ENCODE assay signal across 12 cellular contexts in the genomic region with DNA sequence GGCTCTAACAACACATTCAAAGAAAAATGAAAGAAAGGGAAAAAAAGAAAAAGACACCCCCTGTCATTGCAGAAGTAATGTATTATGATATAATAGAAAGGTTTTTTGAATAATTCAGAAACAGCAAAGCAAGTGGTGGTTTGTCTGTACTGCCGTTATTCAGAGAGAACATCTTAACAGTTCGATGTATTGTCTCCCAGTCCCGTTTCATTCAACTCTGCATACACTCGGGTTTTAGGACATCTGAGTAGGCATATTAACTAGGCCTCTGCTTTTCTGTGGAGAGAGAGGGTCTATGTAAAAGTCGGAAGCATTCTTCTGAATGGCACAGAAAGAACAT.
DNase-seq lines count a peak whose midpoint lies in the region; ATAC-seq, FAIRE-seq and TF ChIP-seq lines count a peak whose summit lies in the region.
"Had no signal": no experiment of that assay in that cellular context is flagged by ENCODE, and none has a peak within 500 bp of the region (broad histone marks: within the 10 kb centered on the region; RNA-seq: fewer than 3 reads in every experiment).

No MANE protein-coding gene starts in this region.

- no peak overlapping the region for H3K18ac ChIP-seq in H1 (ENCODE audit: extremely low read depth, low read length)

- ATAC-seq in GM18867 (IDR thresholded peaks at IDR 0.05; ENCODE audit: unreplicated experiment) (no peak), HG03469 (IDR thresholded peaks at IDR 0.05; ENCODE audit: unreplicated experiment) (no peak), esophagus mucosa (no peak)

- H3K56ac ChIP-seq in H1 (replicated peaks; ENCODE audit: insufficient read length, low read depth, low read length), result no peak overlapping the region

- TF ChIP-seq POLR2A in H1 (IDR thresholded peaks at IDR 0.05; ENCODE audit: control extremely low read depth in 1 of 2, low read depth in 2 of 2, low read length in 2 of 2) (no peak), tibial nerve (IDR thresholded peaks at IDR 0.05) (no peak)

- H2BK120ac ChIP-seq in H1 (replicated peaks; ENCODE audit: low read depth, low read length), result no peak overlapping the region

- no peak overlapping the region for H3K4ac ChIP-seq in H1 (replicated peaks; ENCODE audit: insufficient read length, low read depth, low read length)

- H3K4me1 ChIP-seq in H1 (replicated peaks in 1 of 4; ENCODE audit: control insufficient read depth in 3 of 4, insufficient read depth in 4 of 4, low read length in 3 of 4) (peaks cover 14 to 29% (median 20%) of the 10 kb centered on the region in 4 experiments), tibial nerve (peaks cover 0 to 64% (median 42%) of the 10 kb centered on the region in 4 donors)

- no peak overlapping the region for H3K4me3 ChIP-seq in H1 (ENCODE audit: extremely low read depth in 1 of 4, insufficient read depth in 2 of 4, low read depth in 3 of 4, low read length in 4 of 4)
- H3K4me3 ChIP-seq in tibial nerve, result no peak overlapping the region
- H3K4me3 ChIP-seq: lung had no signal

- H4K20me1 ChIP-seq in H1 (replicated peaks in 1 of 2; ENCODE audit: control insufficient read depth in 1 of 2, insufficient read depth in 2 of 2, low read length in 2 of 2), result peaks cover 0 to 2% of the 10 kb centered on the region in 2 experiments

- H2BK15ac ChIP-seq in H1 (ENCODE audit: low read length), result no peak overlapping the region

- H2AFZ ChIP-seq in H1 (ENCODE audit: low read length), result no peak overlapping the region

- no peak overlapping the region for H3K14ac ChIP-seq in H1 (ENCODE audit: insufficient read length)

- DNase-seq in RWPE1 (ENCODE audit: low spot score), result no peak
- no peak for DNase-seq in H1 (ENCODE audit: low read depth in 1 of 2, low spot score in 2 of 2)
- no peak for DNase-seq in tibial nerve (ENCODE audit: low spot score in 2 of 2)
- DNase-seq: activated CD4-positive, alpha-beta T cell treated with anti-CD3 and anti-CD28 coated beads, Interleukin-2, amount 50 U/mL, for 48 hours; NCI-H187 treated with DMSO at 0.1 percent for 48 hours had no signal

- no peak overlapping the region for H4K8ac ChIP-seq in H1 (ENCODE audit: extremely low read depth, insufficient read depth, low read length)

- no peaks in the 10 kb centered on the region for H3K27me3 ChIP-seq in H1 (replicated peaks in 1 of 4; ENCODE audit: control insufficient read depth in 3 of 4, extremely low read depth in 1 of 4, insufficient read depth in 3 of 4, low read length in 3 of 4)
- no peaks in the 10 kb centered on the region for H3K27me3 ChIP-seq in tibial nerve

- H3K27me3 Mint-ChIP-seq in nephron (ENCODE audit: low read depth), result peaks cover 11% of the 10 kb centered on the region

- H3K27ac ChIP-seq in RWPE1 (peak overlapping the region; percentile 80), H1 (ENCODE audit: low read depth, low read length) (0 out of 2 replicates have a peak overlapping the region, but pooled peaks have one; percentile 25), tibial nerve (peak overlapping the region; percentile 29 to 84 (median 58))
- H3K27ac ChIP-seq: C4-2B had no signal

- no peak overlapping the region for H3K4me3 Mint-ChIP-seq in nephron

- H3K23me2 ChIP-seq in H1 (ENCODE audit: low read depth, low read length), result no peaks in the 10 kb centered on the region

- H4K91ac ChIP-seq in H1 (replicated peaks; ENCODE audit: insufficient read length, low read length), result no peak overlapping the region

- H3K79me1 ChIP-seq in H1 (ENCODE audit: low read depth, low read length), result no peaks in the 10 kb centered on the region; the same call in 1 of the 2 replicates

- no peak overlapping the region; the same call in 1 of the 2 replicates for H2BK5ac ChIP-seq in H1 (ENCODE audit: low read depth, low read length)

- H3K23ac ChIP-seq in H1 (ENCODE audit: insufficient read length), result no peak overlapping the region

- TF ChIP-seq CTCF in RWPE1 (conservative IDR thresholded peaks at IDR 0.05; ENCODE audit: low read depth) (no peak), H1 (IDR thresholded peaks at IDR 0.05; ENCODE audit: control extremely low read depth in 1 of 3, insufficient read depth in 1 of 3, low read depth in 1 of 3, low read length in 3 of 3) (no peak), nephron (IDR thresholded peaks at IDR 0.05; ENCODE audit: unreplicated experiment in 3 of 3) (no peak), tibial nerve (IDR thresholded peaks at IDR 0.05) (peak in 1 of 5 experiments; percentile 8)

- H3K27ac Mint-ChIP-seq in nephron, result peak overlapping the region; percentile 15 to 74 (median 55)

- H3K9me3 ChIP-seq in H1 (ENCODE audit: insufficient read depth in 2 of 2, low read depth in 1 of 2, low read length in 1 of 2), result peaks cover 0 to 5% of the 10 kb centered on the region in 2 experiments; a peak in 3 of 4 replicates
- H3K9me3 ChIP-seq in tibial nerve, result no peaks in the 10 kb centered on the region

- WGBS in H1 (ENCODE audit: extremely low coverage in 1 of 2, insufficient coverage in 1 of 2, insufficient read length in 1 of 2, insufficient replicate concordance in 2 of 2, low coverage in 1 of 2, low lambda C conversion rate in 2 of 2, missing lambda C conversion rate in 1 of 2), 2 experiments, result 60% methylated on average over 5 of the region's 5 CpGs; no CpG with 5 or more reads in 1 of the 2 experiments
- 22 to 27% methylated on average over 5 of the region's 5 CpGs for WGBS in tibial nerve, 2 donors

- peak overlapping the region; percentile 40 to 58; a peak in 2 of 4 replicates for H3K4me2 ChIP-seq in H1 (ENCODE audit: insufficient read depth in 1 of 2, low read depth in 2 of 2, low read length in 2 of 2)

- H4K5ac ChIP-seq in H1 (ENCODE audit: insufficient read length, low read depth, low read length), result no peak overlapping the region

- H3K4me1 Mint-ChIP-seq in nephron, result peaks cover 44% of the 10 kb centered on the region

- H3K9ac ChIP-seq in H1 (replicated peaks in 1 of 4; ENCODE audit: extremely low read depth in 1 of 4, low read depth in 3 of 4, low read length in 3 of 4), result no peak overlapping the region

- peaks cover 5% of the 10 kb centered on the region for H3K36me3 Mint-ChIP-seq in nephron (ENCODE audit: low read depth)

- no peaks in the 10 kb centered on the region for H3K79me2 ChIP-seq in H1 (ENCODE audit: control insufficient read depth in 1 of 2, insufficient read depth in 2 of 2, low read length in 2 of 2)

- H2BK20ac ChIP-seq in H1 (ENCODE audit: low read length), result no peak overlapping the region

- CTCF ChIA-PET in RWPE1 (lab: Yijun Ruan, JAX) (interaction anchor here (0.7 kb wide), 2 partner anchors 107 to 140 kb away, joined by 3 to 6 read pairs; no protein-coding TSS in a partner anchor), H1 (lab: Charles Lee; ENCODE audit: partially characterized antibody) (interaction anchor here (1.6 kb wide), 1 partner anchor 36 kb away, joined by 5 read pairs; no protein-coding TSS in a partner anchor)

- no peak for TF ChIP-seq RAD21 in H1 (IDR thresholded peaks at IDR 0.05 in 1 of 2, conservative IDR thresholded peaks at IDR 0.05 in 1 of 2; ENCODE audit: low read depth in 2 of 2, low read length in 2 of 2)

- no peak for FAIRE-seq in H1 (lab: Jason Lieb, UNC)
- FAIRE-seq: bronchial epithelial cell had no signal

- TF ChIP-seq EP300 in H1 (IDR thresholded peaks at IDR 0.05; ENCODE audit: borderline replicate concordance in 1 of 2, low read depth in 2 of 2, low read length in 2 of 2) (no peak), tibial nerve (IDR thresholded peaks at IDR 0.05) (no peak)

- H2AK5ac ChIP-seq in H1 (ENCODE audit: low read depth, low read length), result peak overlapping the region; percentile 41; the same call in 1 of the 2 replicates

- H3K9me3 Mint-ChIP-seq in nephron, result no peaks in the 10 kb centered on the region

- H3K36me3 ChIP-seq in H1 (ENCODE audit: control insufficient read depth in 2 of 4, insufficient read depth in 4 of 4, low read length in 3 of 4) (no peaks in the 10 kb centered on the region), tibial nerve (no peaks in the 10 kb centered on the region)

- POLR2A ChIA-PET in RWPE1 (lab: Yijun Ruan, JAX; ENCODE audit: low non-redundant PET) (no interaction called here), H1 (lab: Charles Lee; ENCODE audit: partially characterized antibody) (interaction anchor here (0.6 to 1.4 kb wide), 3 partner anchors 10 to 107 kb away, joined by 3 to 4 read pairs (median 4); no protein-coding TSS in a partner anchor)

- H2BK12ac ChIP-seq in H1 (ENCODE audit: low read depth, low read length), result peak overlapping the region; percentile 18; the same call in 1 of the 2 replicates

TF ChIP-seq in H1, 55 proteins besides CTCF, POLR2A, EP300 and RAD21:
- no peak for TF ChIP-seq BACH1 (IDR thresholded peaks at IDR 0.05; ENCODE audit: low read length)
- no peak for TF ChIP-seq CREB1 (IDR thresholded peaks at IDR 0.05)
- TF ChIP-seq KDM4A (IDR thresholded peaks at IDR 0.05; ENCODE audit: low read depth, low read length, severe bottlenecking), result no peak
- TF ChIP-seq ASH2L (IDR thresholded peaks at IDR 0.05; ENCODE audit: low read length), result no peak
- TF ChIP-seq GABPA (IDR thresholded peaks at IDR 0.05; ENCODE audit: borderline replicate concordance, insufficient read depth, low read length), result no peak
- no peak for TF ChIP-seq CHD1 (IDR thresholded peaks at IDR 0.05; ENCODE audit: low read depth, low read length)
- no peak for TF ChIP-seq SAP30 (IDR thresholded peaks at IDR 0.05; ENCODE audit: insufficient read depth, insufficient replicate concordance, low read length)
- no peak for TF ChIP-seq MAFK (IDR thresholded peaks at IDR 0.05; ENCODE audit: low read depth, low read length)
- TF ChIP-seq CBX8 (IDR thresholded peaks at IDR 0.05; ENCODE audit: borderline replicate concordance, low read depth, low read length), result no peak
- no peak for TF ChIP-seq SUZ12 (IDR thresholded peaks at IDR 0.05; ENCODE audit: low read length)
- no peak for TF ChIP-seq KDM5A (IDR thresholded peaks at IDR 0.05; ENCODE audit: low read length)
- no peak for TF ChIP-seq TAF1 (IDR thresholded peaks at IDR 0.05; ENCODE audit: low read depth, low read length)
- no peak for TF ChIP-seq BRCA1 (IDR thresholded peaks at IDR 0.05; ENCODE audit: low read depth, low read length)
- TF ChIP-seq EZH2 (IDR thresholded peaks at IDR 0.05; ENCODE audit: low read depth, low read length, severe bottlenecking), result no peak
- TF ChIP-seq JUND (IDR thresholded peaks at IDR 0.05; ENCODE audit: low read length), result no peak
- TF ChIP-seq RXRA (IDR thresholded peaks at IDR 0.05; ENCODE audit: insufficient read depth, low read depth, low read length), result no peak

Comparison
In these comparisons a context has a peak if more than half of its experiments do, and no peak if none do; other contexts are left out.
1. H3K27ac ChIP-seq: peak in every context shown above with its lines; median percentile 80 in RWPE1; 58 in tibial nerve; 25 in H1.